Comparison of ENCODE assay signal across 29 cellular contexts in genomic region chr3:157149136-157149696, GRCh38. TPM values are rescaled to one million over a fixed set of nuclear protein-coding genes. Genes with fewer than 3 reads are reported as not detected.
DNase-seq lines count a peak whose midpoint lies in the region; ATAC-seq, FAIRE-seq and TF ChIP-seq lines count a peak whose summit lies in the region.
"Had no signal": no experiment of that assay in that cellular context is flagged by ENCODE, and none has a peak within 500 bp of the region (broad histone marks: within the 10 kb centered on the region; RNA-seq: fewer than 3 reads in every experiment).

No MANE protein-coding gene starts in this region.

- no peak for DNase-seq in activated T-cell treated with anti-CD3 and anti-CD28 coated beads, Interleukin-2, amount 50 U/mL, for 24 hours
- no peak for DNase-seq in activated T-cell treated with anti-CD3 and anti-CD28 coated beads, Interleukin-2, amount 50 U/mL, for 48 hours
- DNase-seq in GM12891 (ENCODE audit: insufficient read length, low spot score) (no peak), memory B cell (ENCODE audit: low spot score in 2 of 2) (no peak), psoas muscle (no peak), NCI-H774 (lab: John Stamatoyannopoulos, UW) (no peak)
- DNase-seq in activated T-helper 1 cell treated with anti-CD3 and anti-CD28 coated beads, Interleukin-12 subunit alpha, Interleukin-12 subunit beta, Interleukin-2, Interleukin-4 antibody, amounts not matched to agents 30 ng/mL and 10 ng/mL and 1 ng/mL, durations not matched to agents 14 hours and 24 hours and 36 hours (ENCODE audit: low spot score) = no peak
- DNase-seq: amniotic stem cell; esophagus squamous epithelium; HCEC 1CT; left colon; mesendoderm; MG63; NCI-H1417; NCI-H2081; NCI-H226; NCI-H82; occipital lobe; stimulated activated CD4-positive, alpha-beta T cell treated with anti-CD3 and anti-CD28 coated beads, Interleukin-2, amount 100 ng/mL, for 48 hours; stimulated activated naive CD4-positive, alpha-beta T cell; T1000 had no signal

- WGBS in psoas muscle, 3 donors = 91 to 96% (median 92%) methylated on average over 5 of the region's 5 CpGs

- no peak overlapping the region for H3K4me3 ChIP-seq in psoas muscle
- H3K4me3 ChIP-seq: esophagus squamous epithelium, MG63, thoracic aorta, vagina had no signal

- no peak for TF ChIP-seq CTCF in psoas muscle (IDR thresholded peaks at IDR 0.05)

- peak overlapping the region; percentile 91 for H3K27ac Mint-ChIP-seq in activated T-cell treated with anti-CD3 and anti-CD28 coated beads, Interleukin-2, amount 50 U/mL, for 24 hours
- H3K27ac Mint-ChIP-seq in activated T-helper 1 cell treated with anti-CD3 and anti-CD28 coated beads, Interleukin-12 subunit alpha, Interleukin-12 subunit beta, Interleukin-2, Interleukin-4 antibody, amounts not matched to agents 30 ng/mL and 10 ng/mL and 1 ng/mL, durations not matched to agents 14 hours and 24 hours and 36 hours = peak overlapping the region; percentile 38
- H3K27ac Mint-ChIP-seq in memory B cell = peak overlapping the region; percentile 84
- H3K27ac Mint-ChIP-seq: B cell, WTC11 had no signal

- peaks cover 97% of the 10 kb centered on the region for H3K36me3 Mint-ChIP-seq in activated T-cell treated with anti-CD3 and anti-CD28 coated beads, Interleukin-2, amount 50 U/mL, for 24 hours (ENCODE audit: low read depth)
- peaks cover 78% of the 10 kb centered on the region for H3K36me3 Mint-ChIP-seq in activated T-helper 1 cell treated with anti-CD3 and anti-CD28 coated beads, Interleukin-12 subunit alpha, Interleukin-12 subunit beta, Interleukin-2, Interleukin-4 antibody, amounts not matched to agents 30 ng/mL and 10 ng/mL and 1 ng/mL, durations not matched to agents 14 hours and 24 hours and 36 hours (ENCODE audit: low read depth)
- H3K36me3 Mint-ChIP-seq in memory B cell = peaks cover 30% of the 10 kb centered on the region

- peaks cover 17 to 99% of the 10 kb centered on the region in 2 donors for H3K36me3 ChIP-seq in psoas muscle (ENCODE audit: insufficient read depth in 1 of 2, low read depth in 1 of 2)

- H3K27me3 Mint-ChIP-seq in activated T-cell treated with anti-CD3 and anti-CD28 coated beads, Interleukin-2, amount 50 U/mL, for 24 hours = no peaks in the 10 kb centered on the region
- H3K27me3 Mint-ChIP-seq in activated T-helper 1 cell treated with anti-CD3 and anti-CD28 coated beads, Interleukin-12 subunit alpha, Interleukin-12 subunit beta, Interleukin-2, Interleukin-4 antibody, amounts not matched to agents 30 ng/mL and 10 ng/mL and 1 ng/mL, durations not matched to agents 14 hours and 24 hours and 36 hours (ENCODE audit: insufficient read depth) = no peaks in the 10 kb centered on the region
- no peaks in the 10 kb centered on the region for H3K27me3 Mint-ChIP-seq in memory B cell
- H3K27me3 Mint-ChIP-seq: B cell had no signal

- no peaks in the 10 kb centered on the region for H3K9me3 ChIP-seq in psoas muscle
- H3K9me3 ChIP-seq: esophagus squamous epithelium, MG63, thoracic aorta, vagina had no signal

- H3K4me3 Mint-ChIP-seq in activated T-cell treated with anti-CD3 and anti-CD28 coated beads, Interleukin-2, amount 50 U/mL, for 24 hours = no peak overlapping the region
- H3K4me3 Mint-ChIP-seq in activated T-helper 1 cell treated with anti-CD3 and anti-CD28 coated beads, Interleukin-12 subunit alpha, Interleukin-12 subunit beta, Interleukin-2, Interleukin-4 antibody, amounts not matched to agents 30 ng/mL and 10 ng/mL and 1 ng/mL, durations not matched to agents 14 hours and 24 hours and 36 hours = no peak overlapping the region
- H3K4me3 Mint-ChIP-seq in memory B cell = no peak overlapping the region
- H3K4me3 Mint-ChIP-seq: B cell, WTC11 had no signal

- H3K4me1 Mint-ChIP-seq in activated T-cell treated with anti-CD3 and anti-CD28 coated beads, Interleukin-2, amount 50 U/mL, for 24 hours (ENCODE audit: low read depth) = peaks cover 72% of the 10 kb centered on the region
- peaks cover 37% of the 10 kb centered on the region for H3K4me1 Mint-ChIP-seq in activated T-helper 1 cell treated with anti-CD3 and anti-CD28 coated beads, Interleukin-12 subunit alpha, Interleukin-12 subunit beta, Interleukin-2, Interleukin-4 antibody, amounts not matched to agents 30 ng/mL and 10 ng/mL and 1 ng/mL, durations not matched to agents 14 hours and 24 hours and 36 hours (ENCODE audit: low read depth)
- H3K4me1 Mint-ChIP-seq in memory B cell = peaks cover 10% of the 10 kb centered on the region
- H3K4me1 Mint-ChIP-seq: WTC11 had no signal

- no peak for TF ChIP-seq POLR2A in GM12891 (IDR thresholded peaks at IDR 0.05; ENCODE audit: low read depth, low read length)

- H3K9me3 Mint-ChIP-seq in activated T-cell treated with anti-CD3 and anti-CD28 coated beads, Interleukin-2, amount 50 U/mL, for 24 hours = no peaks in the 10 kb centered on the region
- no peaks in the 10 kb centered on the region for H3K9me3 Mint-ChIP-seq in activated T-helper 1 cell treated with anti-CD3 and anti-CD28 coated beads, Interleukin-12 subunit alpha, Interleukin-12 subunit beta, Interleukin-2, Interleukin-4 antibody, amounts not matched to agents 30 ng/mL and 10 ng/mL and 1 ng/mL, durations not matched to agents 14 hours and 24 hours and 36 hours
- H3K9me3 Mint-ChIP-seq in memory B cell = no peaks in the 10 kb centered on the region
- H3K9me3 Mint-ChIP-seq: WTC11 had no signal

- H3K27ac ChIP-seq in psoas muscle = no peak overlapping the region
- H3K27ac ChIP-seq: esophagus squamous epithelium, thoracic aorta, vagina had no signal

- intact Hi-C loops in activated T-helper 1 cell treated with anti-CD3 and anti-CD28 coated beads, Interleukin-12 subunit alpha, Interleukin-12 subunit beta, Interleukin-2, Interleukin-4 antibody, amounts not matched to agents 30 ng/mL and 10 ng/mL and 1 ng/mL, durations not matched to agents 14 hours and 24 hours and 36 hours (cut with micrococcal nuclease) = loop anchor here (1.0 kb wide), 1 partner anchor 8 kb away; no protein-coding TSS in a partner anchor
- intact Hi-C loops in psoas muscle (cut with DNase I) = loop anchor here in 1 of 2 donors (5.0 kb wide), 1 partner anchor 38 kb away; no protein-coding TSS in a partner anchor

- no peaks in the 10 kb centered on the region for H3K27me3 ChIP-seq in psoas muscle (ENCODE audit: insufficient read depth in 3 of 3, low read length in 2 of 3)
- H3K27me3 ChIP-seq: esophagus squamous epithelium, MG63, vagina had no signal

- ATAC-seq in memory B cell (ENCODE audit: low read depth) = peak; percentile 23
- no peak for ATAC-seq in HG03135 (IDR thresholded peaks at IDR 0.05; ENCODE audit: unreplicated experiment)
- ATAC-seq in psoas muscle = no peak
- ATAC-seq: left colon, WTC11 had no signal

- H3K4me1 ChIP-seq in psoas muscle = peaks cover 11% of the 10 kb centered on the region

- no peak for FAIRE-seq in GM12891 (lab: Jason Lieb, UNC)
- FAIRE-seq: colon, frontal cortex, GM12892 had no signal

TF ChIP-seq in GM12891, 5 proteins besides CTCF, POLR2A, EP300 and RAD21:
- TF ChIP-seq POU2F2 (IDR thresholded peaks at IDR 0.05; ENCODE audit: low read depth, low read length) (no peak), SPI1 (IDR thresholded peaks at IDR 0.05; ENCODE audit: low read depth, low read length) (peak; percentile 64)

RNA-seq across cellular contexts. Expression of gene CCNL1, which starts 10.7 kb away (rescaled TPM):
- 114 TPM for polyA plus RNA-seq in GM12891 (2012; ENCODE audit: low read depth, missing spikeins)
- 167 and 204 TPM in 2 replicates for total RNA-seq in activated T-helper 1 cell treated with anti-CD3 and anti-CD28 coated beads, Interleukin-12 subunit alpha, Interleukin-12 subunit beta, Interleukin-2, Interleukin-4 antibody, amounts not matched to agents 30 ng/mL and 10 ng/mL and 1 ng/mL, durations not matched to agents 14 hours and 24 hours and 36 hours
- 10 to 100 TPM; 21.8 to 55.5 (median 42.9) TPM for total RNA-seq in psoas muscle
- polyA plus RNA-seq in psoas muscle = 10 to 100 TPM; 27.4 to 34.5 (median 29.2) TPM

Comparison
In these comparisons a context has a peak if more than half of its experiments do, and no peak if none do; other contexts are left out.
1. H3K27ac Mint-ChIP-seq: peak in every context shown above with its lines; median percentile 91 in activated T-cell treated with anti-CD3 and anti-CD28 coated beads, Interleukin-2, amount 50 U/mL, for 24 hours; 84 in memory B cell; 38 in activated T-helper 1 cell treated with anti-CD3 and anti-CD28 coated beads, Interleukin-12 subunit alpha, Interleukin-12 subunit beta, Interleukin-2, Interleukin-4 antibody, amounts not matched to agents 30 ng/mL and 10 ng/mL and 1 ng/mL, durations not matched to agents 14 hours and 24 hours and 36 hours.